9 cellular contexts compared by ENCODE assay signal in genomic region chrX:19566359-19567141, GRCh38. TPM values are rescaled to one million over a fixed set of nuclear protein-coding genes. Genes with fewer than 3 reads are reported as not detected.
DNase-seq lines count a peak whose midpoint lies in the region; ATAC-seq, FAIRE-seq and TF ChIP-seq lines count a peak whose summit lies in the region.
"Had no signal": no experiment of that assay in that cellular context is flagged by ENCODE, and none has a peak within 500 bp of the region (broad histone marks: within the 10 kb centered on the region; RNA-seq: fewer than 3 reads in every experiment).

No MANE protein-coding gene starts in this region.

- H3K4me3 ChIP-seq in DND-41 (ENCODE audit: low read depth in 1 of 2, low read length in 2 of 2) (no peak overlapping the region), bronchial epithelial cell (ENCODE audit: low read depth, low read length) (no peak overlapping the region), trophoblast cell (ENCODE audit: low read depth, low read length) (no peak overlapping the region)

- no peak overlapping the region for H2BK120ac ChIP-seq in trophoblast cell (ENCODE audit: insufficient read depth, low read length, poor library complexity)

- TF ChIP-seq CTCF in DND-41 (IDR thresholded peaks at IDR 0.05; ENCODE audit: borderline replicate concordance, extremely low read depth, low read length, poor library complexity, severe bottlenecking) (no peak), bronchial epithelial cell (IDR thresholded peaks at IDR 0.05; ENCODE audit: insufficient read depth, low read length, severe bottlenecking) (no peak)

- H3K27ac ChIP-seq in DND-41 (ENCODE audit: low read length), result peak overlapping the region; percentile 68
- H3K27ac ChIP-seq in trophoblast cell (ENCODE audit: low read depth, low read length), result peak overlapping the region; percentile 27

- peak overlapping the region; percentile 55 for H3K18ac ChIP-seq in trophoblast cell (ENCODE audit: low read length)

- H3K9me3 ChIP-seq in DND-41 (ENCODE audit: insufficient read depth, low read length, severe bottlenecking), result no peaks in the 10 kb centered on the region
- no peaks in the 10 kb centered on the region for H3K9me3 ChIP-seq in trophoblast cell (ENCODE audit: insufficient read depth, low read depth, low read length)

- H3K9ac ChIP-seq in DND-41 (ENCODE audit: low read depth, low read length) (peak overlapping the region; percentile 25; the same call in 1 of the 2 replicates), trophoblast cell (ENCODE audit: low read length) (no peak overlapping the region)

- no peak overlapping the region for H2BK12ac ChIP-seq in trophoblast cell (ENCODE audit: low read length)

- no peak overlapping the region for H4K12ac ChIP-seq in trophoblast cell (ENCODE audit: low read depth, low read length)

- peaks cover 4% of the 10 kb centered on the region for H3K79me1 ChIP-seq in trophoblast cell (ENCODE audit: low read length)

- H2AFZ ChIP-seq in DND-41 (ENCODE audit: low read depth, low read length) (peak overlapping the region; percentile 41; the same call in 1 of the 2 replicates), trophoblast cell (ENCODE audit: insufficient read depth, low read length, poor library complexity) (no peak overlapping the region)

- peak; percentile 91 for ATAC-seq in DND-41 (ENCODE audit: insufficient read depth, low read depth)
- peak; percentile 80 for ATAC-seq in GM21619 (IDR thresholded peaks at IDR 0.05; ENCODE audit: unreplicated experiment)

- peaks cover 24% of the 10 kb centered on the region for H3K36me3 ChIP-seq in DND-41 (ENCODE audit: insufficient read depth, low read length)
- no peaks in the 10 kb centered on the region for H3K36me3 ChIP-seq in bronchial epithelial cell (ENCODE audit: control insufficient read depth, insufficient read depth, low read length)
- H3K36me3 ChIP-seq in trophoblast cell (ENCODE audit: control insufficient read depth in 1 of 2, insufficient read depth in 2 of 2, low read length in 2 of 2), result peaks cover 7 to 12% of the 10 kb centered on the region in 2 experiments

- H3K4ac ChIP-seq in trophoblast cell (ENCODE audit: low read depth, low read length), result no peak overlapping the region

- no peak overlapping the region for H2AK5ac ChIP-seq in trophoblast cell (ENCODE audit: low read length)

- peak; percentile 82 for FAIRE-seq in bronchial epithelial cell (lab: Jason Lieb, UNC)

- H2BK5ac ChIP-seq in trophoblast cell (ENCODE audit: low read depth, low read length, poor library complexity), result no peak overlapping the region

- no CpG with 5 or more reads among the region's 7 CpGs for WGBS in trophoblast cell (ENCODE audit: extremely low coverage, insufficient coverage, insufficient read length)

- H3K14ac ChIP-seq in trophoblast cell (ENCODE audit: low read length), result no peak overlapping the region

- no peak overlapping the region for H3K23ac ChIP-seq in trophoblast cell (ENCODE audit: low read length)

- H4K91ac ChIP-seq in trophoblast cell (ENCODE audit: low read depth, low read length), result no peak overlapping the region

- H3K79me2 ChIP-seq in DND-41 (ENCODE audit: insufficient read depth, low read length) (no peaks in the 10 kb centered on the region), trophoblast cell (ENCODE audit: control insufficient read depth, insufficient read depth, low read length, poor library complexity) (no peaks in the 10 kb centered on the region)

- H3K4me1 ChIP-seq in DND-41 (ENCODE audit: insufficient read depth, low read length) (peaks cover 14% of the 10 kb centered on the region), trophoblast cell (ENCODE audit: control insufficient read depth in 1 of 2, insufficient read depth in 2 of 2, low read length in 2 of 2) (peaks cover 14 to 19% of the 10 kb centered on the region in 2 experiments)

- H4K8ac ChIP-seq in trophoblast cell (ENCODE audit: low read depth, low read length), result no peak overlapping the region

- H4K20me1 ChIP-seq in DND-41 (ENCODE audit: insufficient read depth, low read length), result no peaks in the 10 kb centered on the region

- DNase-seq in DND-41 (peak; percentile 56), NCI-H510A (lab: John Stamatoyannopoulos, UW) (peak; percentile 13), bronchial epithelial cell (ENCODE audit: low read depth) (no peak), trophoblast cell (no peak), NCI-H526 treated with DMSO at 0.1 percent for 48 hours (lab: John Stamatoyannopoulos, UW) (no peak), kidney tubule cell (ENCODE audit: low spot score) (no peak), activated gamma-delta T cell treated with Interleukin-2 at 50 U/mL for 16 hours (no peak)

- H3K27me3 ChIP-seq in DND-41 (ENCODE audit: insufficient read depth, low read length, poor library complexity) (no peaks in the 10 kb centered on the region), bronchial epithelial cell (ENCODE audit: control insufficient read depth, insufficient read depth, low read length) (no peaks in the 10 kb centered on the region), trophoblast cell (ENCODE audit: insufficient read depth, low read length) (no peaks in the 10 kb centered on the region)

- H3K4me2 ChIP-seq in DND-41 (ENCODE audit: insufficient read depth, low read length) (no peak overlapping the region), trophoblast cell (ENCODE audit: low read length) (no peak overlapping the region)

RNA-seq across cellular contexts. Expression of gene MAP3K15, which starts 51.2 kb away (rescaled TPM):
- under 0.01 TPM in 1 of 2 replicates, not detected in the other for total RNA-seq in bronchial epithelial cell
- polyA plus RNA-seq in trophoblast cell (2013), result 0.68 and 0.77 TPM in 2 replicates
- total RNA-seq: M059J had no signal

Comparison
In these comparisons a context has a peak if more than half of its experiments do, and no peak if none do; other contexts are left out.
1. DNase-seq: peak in DND-41 (single experiment) and NCI-H510A (single experiment); none in bronchial epithelial cell (single experiment), trophoblast cell (0 of 2), NCI-H526 treated with DMSO at 0.1 percent for 48 hours (single experiment), kidney tubule cell (single experiment) and activated gamma-delta T cell treated with Interleukin-2 at 50 U/mL for 16 hours (single experiment).